1 cellular context compared by ENCODE assay signal in genomic region chr5:128271859-128272446, GRCh38.
TF ChIP-seq lines count a peak whose summit lies in the region.

No MANE protein-coding gene starts in this region.

TF ChIP-seq in WTC11, 78 proteins besides CTCF, POLR2A, EP300 and RAD21 (continued from another document):
- TF ChIP-seq ATF2 (CRISPR knock-in tag; IDR thresholded peaks at IDR 0.05; ENCODE audit: borderline replicate concordance, low read depth) (no peak), ZNF416 (CRISPR knock-in tag; IDR thresholded peaks at IDR 0.05) (no peak), NFE2L1 (CRISPR knock-in tag; IDR thresholded peaks at IDR 0.05) (no peak), OVOL2 (CRISPR knock-in tag; IDR thresholded peaks at IDR 0.05; ENCODE audit: borderline replicate concordance) (no peak), ETV6 (CRISPR knock-in tag; IDR thresholded peaks at IDR 0.05) (no peak), FOXP4 (CRISPR knock-in tag; IDR thresholded peaks at IDR 0.05) (no peak), ESRRA (CRISPR knock-in tag; IDR thresholded peaks at IDR 0.05; ENCODE audit: borderline replicate concordance) (no peak), PRRX2 (CRISPR knock-in tag; IDR thresholded peaks at IDR 0.05) (no peak), NR1H2 (CRISPR knock-in tag; IDR thresholded peaks at IDR 0.05) (no peak)
- TF ChIP-seq, protein P1, sequence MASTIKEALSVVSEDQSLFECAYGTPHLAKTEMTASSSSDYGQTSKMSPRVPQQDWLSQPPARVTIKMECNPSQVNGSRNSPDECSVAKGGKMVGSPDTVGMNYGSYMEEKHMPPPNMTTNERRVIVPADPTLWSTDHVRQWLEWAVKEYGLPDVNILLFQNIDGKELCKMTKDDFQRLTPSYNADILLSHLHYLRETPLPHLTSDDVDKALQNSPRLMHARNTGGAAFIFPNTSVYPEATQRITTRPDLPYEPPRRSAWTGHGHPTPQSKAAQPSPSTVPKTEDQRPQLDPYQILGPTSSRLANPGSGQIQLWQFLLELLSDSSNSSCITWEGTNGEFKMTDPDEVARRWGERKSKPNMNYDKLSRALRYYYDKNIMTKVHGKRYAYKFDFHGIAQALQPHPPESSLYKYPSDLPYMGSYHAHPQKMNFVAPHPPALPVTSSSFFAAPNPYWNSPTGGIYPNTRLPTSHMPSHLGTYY (CRISPR knock-in tag; IDR thresholded peaks at IDR 0.05) = no peak
